Comparison of ENCODE assay signal across 27 cellular contexts in the genomic region with DNA sequence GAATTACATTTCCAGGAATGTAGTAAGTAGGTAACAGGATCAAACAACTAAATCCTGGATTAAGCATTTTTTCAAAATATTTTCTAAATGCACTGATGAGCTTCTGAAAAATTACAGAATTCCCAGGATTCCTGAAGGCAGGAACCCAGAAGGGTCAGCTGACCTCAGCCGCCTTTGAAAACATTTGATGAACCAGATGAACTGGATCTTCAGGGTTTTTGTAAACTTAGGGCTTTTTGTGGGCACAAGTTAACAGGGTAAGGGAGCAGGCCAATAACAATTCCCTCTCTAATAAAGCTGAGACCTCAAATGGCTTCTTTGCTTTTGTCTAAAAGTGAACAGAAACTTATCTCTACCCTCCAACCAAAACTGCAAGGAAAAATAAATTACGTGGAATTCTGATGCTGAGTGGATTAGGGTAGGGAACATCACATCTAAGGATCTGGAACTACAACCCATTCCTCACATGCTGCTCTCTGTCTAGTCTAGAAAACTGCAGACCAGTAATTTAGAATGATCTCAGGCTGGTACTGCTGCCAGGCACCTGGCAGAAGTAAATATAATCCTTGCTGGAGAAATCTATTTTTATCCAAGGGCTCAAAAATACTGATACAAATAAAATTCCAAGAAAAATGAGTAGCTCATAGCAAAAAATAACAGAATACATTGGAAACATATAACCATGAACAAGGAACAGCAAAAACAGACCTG. TPM values are rescaled to one million over a fixed set of nuclear protein-coding genes. Genes with fewer than 3 reads are reported as not detected.
DNase-seq lines count a peak whose midpoint lies in the region; ATAC-seq, FAIRE-seq and TF ChIP-seq lines count a peak whose summit lies in the region.
"Had no signal": no experiment of that assay in that cellular context is flagged by ENCODE, and none has a peak within 500 bp of the region (broad histone marks: within the 10 kb centered on the region; RNA-seq: fewer than 3 reads in every experiment).

No MANE protein-coding gene starts in this region.

- no peaks in the 10 kb centered on the region for H3K36me3 Mint-ChIP-seq in Caco-2 (ENCODE audit: insufficient read depth, unreplicated experiment)

- H3K27ac ChIP-seq in K562 (ENCODE audit: extremely low read depth, low read depth, low read length) (no peak overlapping the region), psoas muscle (peak overlapping the region; percentile 80)
- H3K27ac ChIP-seq: RWPE1 had no signal

- ATAC-seq in K562 (no peak), psoas muscle (peak in 3 of 4 donors; percentile 61 to 77 (median 63)), HG03565 (IDR thresholded peaks at IDR 0.05; ENCODE audit: unreplicated experiment) (no peak), HG03095 (IDR thresholded peaks at IDR 0.05; ENCODE audit: unreplicated experiment) (no peak)
- ATAC-seq: Panc1, T-cell had no signal

- H3K9me3 ChIP-seq in Caco-2 (no peaks in the 10 kb centered on the region), K562 (replicated peaks; ENCODE audit: control insufficient read depth, insufficient read depth, low read depth, low read length) (no peaks in the 10 kb centered on the region), psoas muscle (no peaks in the 10 kb centered on the region)

- no peaks in the 10 kb centered on the region for H4K20me1 ChIP-seq in K562 (replicated peaks; ENCODE audit: control insufficient read depth, insufficient read depth, low read length)

- TF ChIP-seq CTCF in Caco-2 (IDR thresholded peaks at IDR 0.05; ENCODE audit: insufficient read depth in 1 of 2, low read depth in 1 of 2, low read length in 1 of 2, severe bottlenecking in 1 of 2, unreplicated experiment in 1 of 2): no peak
- TF ChIP-seq CTCF in K562 (IDR thresholded peaks at IDR 0.05 in 2 of 3, conservative IDR thresholded peaks at IDR 0.05 in 1 of 3; ENCODE audit: insufficient read depth in 2 of 3, low read depth in 1 of 3, low read length in 3 of 3): no peak
- TF ChIP-seq CTCF in psoas muscle (IDR thresholded peaks at IDR 0.05): no peak

- H3K27ac Mint-ChIP-seq in Caco-2 (ENCODE audit: unreplicated experiment): peak overlapping the region; percentile 5
- H3K27ac Mint-ChIP-seq: CD4-positive, alpha-beta memory T cell; IgD-negative memory B cell; T-cell had no signal

- no peak overlapping the region for H3K9ac ChIP-seq in K562 (ENCODE audit: insufficient read depth in 1 of 2, low read depth in 2 of 2, low read length in 2 of 2)

- H3K4me2 ChIP-seq in K562 (ENCODE audit: insufficient read depth, low read length): no peak overlapping the region

- intact Hi-C loops in Caco-2 (cut with micrococcal nuclease; ENCODE audit: unreplicated experiment): no loop called here
- intact Hi-C loops in K562 (cut with micrococcal nuclease): no loop called here
- intact Hi-C loops in psoas muscle (cut with DNase I): no loop called here

- TF ChIP-seq RAD21 in Ishikawa (IDR thresholded peaks at IDR 0.05; ENCODE audit: low read depth) (no peak), K562 (CRISPR knock-in tag; conservative IDR thresholded peaks at IDR 0.05 in 1 of 2, IDR thresholded peaks at IDR 0.05 in 1 of 2) (no peak)

- no peaks in the 10 kb centered on the region for H3K9me3 Mint-ChIP-seq in Caco-2 (ENCODE audit: unreplicated experiment)
- H3K9me3 Mint-ChIP-seq: CD4-positive, alpha-beta memory T cell; IgD-negative memory B cell; T-cell had no signal

- H2AFZ ChIP-seq in K562 (ENCODE audit: low read depth, low read length): peak overlapping the region; percentile 85; the same call in 1 of the 2 replicates

- H3K4me1 ChIP-seq in Caco-2 (peaks cover 19% of the 10 kb centered on the region), K562 (replicated peaks in 1 of 2; ENCODE audit: control insufficient read depth in 2 of 2, insufficient read depth in 2 of 2, low read length in 2 of 2) (peaks cover 6 to 22% of the 10 kb centered on the region in 2 experiments; a peak in 4 of 5 replicates), psoas muscle (peaks cover 54% of the 10 kb centered on the region)

- in situ Hi-C loops in K562 (cut with MboI): no loop called here

- no peak for TF ChIP-seq EP300 in Ishikawa (IDR thresholded peaks at IDR 0.05; ENCODE audit: borderline replicate concordance)
- TF ChIP-seq EP300 in K562 (IDR thresholded peaks at IDR 0.05; ENCODE audit: low read length): no peak

- peaks cover 9% of the 10 kb centered on the region for H3K4me1 Mint-ChIP-seq in Caco-2 (ENCODE audit: low read depth, unreplicated experiment)

- no peak overlapping the region for H3K4me3 ChIP-seq in Caco-2 (ENCODE audit: low read depth, low read length)
- no peak overlapping the region for H3K4me3 ChIP-seq in K562
- H3K4me3 ChIP-seq in psoas muscle: no peak overlapping the region

- no TSS peak for BruUV-seq in Caco-2 (replicated peaks; lab: Mats Ljungman, UMichigan)
- no TSS peak for BruUV-seq in K562 (replicated peaks; lab: Mats Ljungman, UMichigan)

- no peak for TF ChIP-seq POLR2A in K562 (conservative IDR thresholded peaks at IDR 0.05)

- H3K36me3 ChIP-seq in Caco-2 (ENCODE audit: control insufficient read depth, insufficient read depth, low read length): no peaks in the 10 kb centered on the region
- H3K36me3 ChIP-seq in K562 (ENCODE audit: control insufficient read depth, insufficient read depth, low read length): no peaks in the 10 kb centered on the region
- peaks cover 0 to 11% of the 10 kb centered on the region in 2 donors for H3K36me3 ChIP-seq in psoas muscle (ENCODE audit: insufficient read depth in 1 of 2, low read depth in 1 of 2)

- 36% methylated on average over 2 of the region's 2 CpGs for WGBS in K562 (ENCODE audit: insufficient coverage, low coverage, missing lambda C conversion rate)
- WGBS in psoas muscle, 3 donors: 59 to 83% (median 64%) methylated on average over 2 of the region's 2 CpGs

- DNase-seq in Caco-2: peak in 1 of 2 experiments; percentile 31
- no peak for DNase-seq in K562 (ENCODE audit: extremely low read depth in 1 of 4, low spot score in 3 of 4)
- no peak for DNase-seq in psoas muscle
- DNase-seq in HK-2 (ENCODE audit: unreplicated experiment): no peak
- DNase-seq: C1 segment of cervical spinal cord; CD4-positive, alpha-beta memory T cell; COR-L47; DMS79; H7; Karpas-422; NCI-H1105; NCI-H1436 treated with DMSO at 0.1 percent for 48 hours; NCI-H1930; NCI-H2107; NCI-H446; NCI-H524 treated with DMSO at 0.1 percent for 48 hours; NCI-H774; SHP77; T-cell had no signal

- no peaks in the 10 kb centered on the region for H3K9me1 ChIP-seq in K562 (ENCODE audit: control insufficient read depth, insufficient read depth, low read length)

- H3K79me2 ChIP-seq in K562 (ENCODE audit: control insufficient read depth, insufficient read depth, low read length): no peaks in the 10 kb centered on the region

- CTCF ChIA-PET in Caco-2 (lab: Charles Lee) (no interaction called here), K562 (lab: Yijun Ruan, JAX; ENCODE audit: low intra/inter-chr PET ratio) (no interaction called here)

- H3K27me3 ChIP-seq in Caco-2 (replicated peaks; ENCODE audit: control insufficient read depth, insufficient read depth, low read length) (no peaks in the 10 kb centered on the region), K562 (ENCODE audit: control insufficient read depth in 2 of 2, insufficient read depth in 2 of 2, low read length in 2 of 2) (no peaks in the 10 kb centered on the region), psoas muscle (ENCODE audit: insufficient read depth in 3 of 3, low read length in 2 of 3) (no peaks in the 10 kb centered on the region)

- POLR2A ChIA-PET in Caco-2 (lab: Charles Lee) (interaction anchor here (0.6 kb wide), 1 partner anchor 36 kb away, joined by 5 read pairs; no protein-coding TSS in a partner anchor), K562 (lab: Yijun Ruan, JAX) (interaction anchor here (1.1 kb wide), 1 partner anchor 27 kb away, joined by 3 read pairs; no protein-coding TSS in a partner anchor)

- no peak for FAIRE-seq in K562 (lab: Jason Lieb, UNC)
- FAIRE-seq: GM12892, GM19239 had no signal

- no peak overlapping the region for H3K4me3 Mint-ChIP-seq in Caco-2 (ENCODE audit: unreplicated experiment)
- H3K4me3 Mint-ChIP-seq: CD4-positive, alpha-beta memory T cell; IgD-negative memory B cell; T-cell had no signal

- no peaks in the 10 kb centered on the region for H3K27me3 Mint-ChIP-seq in Caco-2 (ENCODE audit: insufficient read depth, unreplicated experiment)
- H3K27me3 Mint-ChIP-seq: CD4-positive, alpha-beta memory T cell; IgD-negative memory B cell; T-cell had no signal

TF ChIP-seq in K562, 482 proteins besides CTCF, POLR2A, EP300 and RAD21 (continues in another document):
- TF ChIP-seq GTF2E2 (tag; IDR thresholded peaks at IDR 0.05) (no peak), TEAD4 (IDR thresholded peaks at IDR 0.05; ENCODE audit: low read length) (no peak), TEAD4 (CRISPR knock-in tag; IDR thresholded peaks at IDR 0.05; ENCODE audit: borderline replicate concordance) (no peak), ZNF76 (CRISPR knock-in tag; IDR thresholded peaks at IDR 0.05; ENCODE audit: borderline replicate concordance) (no peak), SNIP1 (IDR thresholded peaks at IDR 0.05; ENCODE audit: low read depth) (no peak), NONO (IDR thresholded peaks at IDR 0.05; ENCODE audit: low read depth in 2 of 2, low read length in 1 of 2) (no peak)
- TF ChIP-seq, protein P1, sequence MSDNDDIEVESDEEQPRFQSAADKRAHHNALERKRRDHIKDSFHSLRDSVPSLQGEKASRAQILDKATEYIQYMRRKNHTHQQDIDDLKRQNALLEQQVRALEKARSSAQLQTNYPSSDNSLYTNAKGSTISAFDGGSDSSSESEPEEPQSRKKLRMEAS (CRISPR knock-in tag; IDR thresholded peaks at IDR 0.05): no peak

RNA-seq across cellular contexts. Expression of a gene that starts 48.2 kb away (rescaled TPM):
- 7.9 and 9.3 TPM in 2 replicates for total RNA-seq in Caco-2 (2022)
- total RNA-seq in K562 (2011; cell fraction: chromatin; rRNA removed; ENCODE audit: low replicate concordance): 0.49 TPM in 1 of 2 replicates, not detected in the other
- 0.17 TPM in 1 of 2 replicates, not detected in the other for total RNA-seq in K562 (2011; cell fraction: nucleolus; rRNA removed)
- total RNA-seq in K562 (2011; cell fraction: nucleoplasm; rRNA removed): 0.51 and 0.53 TPM in 2 replicates
- not detected in 2 replicates for total RNA-seq in K562 (2014; rRNA removed)
- 0.11 and 0.35 TPM in 2 replicates for total RNA-seq in K562 (2014; rRNA removed; fragmentation: Illumina TruSeq; extraction: Trizol)
- total RNA-seq in K562 (2015; rRNA removed; fragmentation: Illumina TruSeq; extraction: Trizol): 0.23 and 0.33 TPM in 2 replicates
- total RNA-seq in K562 (2021): 0.29 and 0.36 TPM in 2 replicates
- 0.11 TPM in 2 replicates for polyA plus RNA-seq in K562 (2011; rRNA removed)
- 0.01 TPM in 1 of 2 replicates, not detected in the other for polyA plus RNA-seq in K562 (2011; cell fraction: cytosol; rRNA removed)
- 0.20 and 0.41 TPM in 2 replicates for polyA plus RNA-seq in K562 (2011; cell fraction: nucleus; rRNA removed)
- polyA plus RNA-seq in K562 (2012): 0.14 and 0.39 TPM in 2 replicates
- polyA plus RNA-seq in K562 (2014; fragmentation: Illumina TruSeq; extraction: Trizol): 0.06 TPM in 2 replicates
- under 1 TPM; 0.11 to 0.20 TPM for polyA plus RNA-seq in K562 (2014; fragmentation: Nextera tagmentation; extraction: Ambion mirVana)
- polyA plus RNA-seq in K562 (2014; rRNA removed): 0.11 and 0.24 TPM in 2 replicates
- polyA minus RNA-seq in K562 (2011; rRNA and poly(A)+ RNA removed): 0.15 TPM in 1 of 2 replicates, not detected in the other
- polyA minus RNA-seq in K562 (2011; cell fraction: cytosol; rRNA and poly(A)+ RNA removed): not detected in 2 replicates
- polyA minus RNA-seq in K562 (2011; cell fraction: nucleus; rRNA and poly(A)+ RNA removed): not detected in 2 replicates
- total RNA-seq in psoas muscle: 1 to 10 TPM; 2.7 to 7.3 (median 4.8) TPM
- 1 to 10 TPM; 2.7 to 3.9 (median 3.4) TPM for polyA plus RNA-seq in psoas muscle

Comparison
In these comparisons a context has a peak if more than half of its experiments do, and no peak if none do; other contexts are left out.
1. ATAC-seq: peak in psoas muscle (3 of 4); none in K562 (single experiment), HG03565 (single experiment) and HG03095 (single experiment).